In the genomic region with DNA sequence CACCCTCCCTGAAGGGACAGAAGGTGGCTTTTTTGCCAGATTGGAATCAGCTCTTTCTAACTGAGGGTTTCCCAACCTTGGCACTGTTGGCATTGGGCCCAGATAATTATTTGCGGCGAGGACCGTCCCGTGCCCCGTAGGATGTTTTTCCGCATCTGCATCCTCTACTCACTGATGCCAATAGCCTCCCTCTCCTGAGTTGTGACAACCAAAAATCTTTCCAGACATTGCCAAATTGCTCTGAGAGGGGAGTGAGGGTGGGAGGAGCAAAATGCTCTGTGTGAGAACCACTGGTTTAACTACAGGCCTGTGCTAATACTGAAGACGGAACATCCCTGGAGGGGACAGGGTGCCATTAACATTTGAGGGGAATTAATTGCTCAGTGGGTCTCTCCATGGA, we compare ENCODE assay signal across 1 cellular context.
TF ChIP-seq lines count a peak whose summit lies in the region.

No MANE protein-coding gene starts in this region.

TF ChIP-seq in GM23338, 12 proteins besides CTCF, POLR2A, EP300 and RAD21 (continued from another document):
- TF ChIP-seq, protein P1, sequence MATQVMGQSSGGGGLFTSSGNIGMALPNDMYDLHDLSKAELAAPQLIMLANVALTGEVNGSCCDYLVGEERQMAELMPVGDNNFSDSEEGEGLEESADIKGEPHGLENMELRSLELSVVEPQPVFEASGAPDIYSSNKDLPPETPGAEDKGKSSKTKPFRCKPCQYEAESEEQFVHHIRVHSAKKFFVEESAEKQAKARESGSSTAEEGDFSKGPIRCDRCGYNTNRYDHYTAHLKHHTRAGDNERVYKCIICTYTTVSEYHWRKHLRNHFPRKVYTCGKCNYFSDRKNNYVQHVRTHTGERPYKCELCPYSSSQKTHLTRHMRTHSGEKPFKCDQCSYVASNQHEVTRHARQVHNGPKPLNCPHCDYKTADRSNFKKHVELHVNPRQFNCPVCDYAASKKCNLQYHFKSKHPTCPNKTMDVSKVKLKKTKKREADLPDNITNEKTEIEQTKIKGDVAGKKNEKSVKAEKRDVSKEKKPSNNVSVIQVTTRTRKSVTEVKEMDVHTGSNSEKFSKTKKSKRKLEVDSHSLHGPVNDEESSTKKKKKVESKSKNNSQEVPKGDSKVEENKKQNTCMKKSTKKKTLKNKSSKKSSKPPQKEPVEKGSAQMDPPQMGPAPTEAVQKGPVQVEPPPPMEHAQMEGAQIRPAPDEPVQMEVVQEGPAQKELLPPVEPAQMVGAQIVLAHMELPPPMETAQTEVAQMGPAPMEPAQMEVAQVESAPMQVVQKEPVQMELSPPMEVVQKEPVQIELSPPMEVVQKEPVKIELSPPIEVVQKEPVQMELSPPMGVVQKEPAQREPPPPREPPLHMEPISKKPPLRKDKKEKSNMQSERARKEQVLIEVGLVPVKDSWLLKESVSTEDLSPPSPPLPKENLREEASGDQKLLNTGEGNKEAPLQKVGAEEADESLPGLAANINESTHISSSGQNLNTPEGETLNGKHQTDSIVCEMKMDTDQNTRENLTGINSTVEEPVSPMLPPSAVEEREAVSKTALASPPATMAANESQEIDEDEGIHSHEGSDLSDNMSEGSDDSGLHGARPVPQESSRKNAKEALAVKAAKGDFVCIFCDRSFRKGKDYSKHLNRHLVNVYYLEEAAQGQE (IDR thresholded peaks at IDR 0.05; ENCODE audit: unreplicated experiment), result no peak
- no peak for TF ChIP-seq CREB1 (CRISPR knock-in tag; IDR thresholded peaks at IDR 0.05; ENCODE audit: low read depth)
- TF ChIP-seq ZNF331 (CRISPR knock-in tag; IDR thresholded peaks at IDR 0.05; ENCODE audit: low read depth), result no peak
TF ChIP-seq in GM23338: peak in this region for 0.
